8 cellular contexts compared by ENCODE assay signal in the genomic region with DNA sequence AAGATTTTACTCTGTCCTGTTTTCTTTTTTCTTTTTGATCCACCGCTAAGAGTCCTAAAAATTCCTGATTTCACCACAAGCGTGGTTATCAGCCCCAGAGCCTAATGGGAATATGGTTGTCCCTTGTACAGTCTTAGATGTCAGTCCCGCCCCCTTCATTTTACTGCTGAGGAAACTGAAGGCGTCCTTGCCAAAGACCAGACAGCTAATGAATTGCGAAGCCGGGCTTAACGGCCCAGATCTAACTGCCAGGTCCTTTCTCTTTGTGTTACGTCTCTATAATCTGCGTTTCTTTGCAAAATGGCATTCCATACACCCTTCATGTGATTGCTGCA. TPM values are rescaled to one million over a fixed set of nuclear protein-coding genes. Genes with fewer than 3 reads are reported as not detected.
A peak's percentile ranks its signal among the peaks of the same experiment; 100 is the strongest.
DNase-seq lines count a peak whose midpoint lies in the region; ATAC-seq and TF ChIP-seq lines count a peak whose summit lies in the region.

No MANE protein-coding gene starts in this region.

- H3K4me3 ChIP-seq in PC-9: peak overlapping the region; percentile 83
- H3K4me3 ChIP-seq in testis: peak overlapping the region; percentile 90 to 98

- CTCF ChIA-PET in PC-9 (lab: Charles Lee): no interaction called here

- 0 out of 2 replicates have a peak, but pooled peaks cover 18% of the 10 kb centered on the region for H3K36me3 ChIP-seq in PC-9 (ENCODE audit: low read depth)
- H3K36me3 ChIP-seq in testis (ENCODE audit: low read depth, missing control alignments): no peaks in the 10 kb centered on the region

- H3K27ac ChIP-seq in PC-9: peak overlapping the region; percentile 58
- peak overlapping the region; percentile 82 for H3K27ac ChIP-seq in testis

- intact Hi-C loops in PC-9 (cut with micrococcal nuclease; ENCODE audit: unreplicated experiment): loop anchor here (2.0 to 10.0 kb wide), 4 partner anchors 97 to 497 kb away; partner anchors contain the start of genes FAM169A and GCNT4
- intact Hi-C loops in left colon (cut with DNase I, micrococcal nuclease): loop anchor here in 1 of 2 donors (10.0 kb wide), 2 partner anchors 157 to 287 kb away; partner anchors contain the start of gene GCNT4
- intact Hi-C loops in testis (cut with DNase I; ENCODE audit: low total_unique reads): no loop called here

- H3K4me3 Mint-ChIP-seq in chondrocyte (ENCODE audit: unreplicated experiment): peak overlapping the region; percentile 99

- H3K9me3 Mint-ChIP-seq in chondrocyte (ENCODE audit: low read depth): no peaks in the 10 kb centered on the region

- no peaks in the 10 kb centered on the region for H3K9me3 ChIP-seq in PC-9 (ENCODE audit: insufficient read depth, low read depth)
- no peaks in the 10 kb centered on the region for H3K9me3 ChIP-seq in testis

- no peaks in the 10 kb centered on the region for H3K9me2 ChIP-seq in PC-9 (ENCODE audit: insufficient read depth)

- POLR2A ChIA-PET in PC-9 (lab: Charles Lee; ENCODE audit: unreplicated experiment): interaction anchor here (1.0 kb wide), 1 partner anchor 82 kb away, joined by 4 read pairs; the partner anchor contains the start of gene HEXB

- in situ Hi-C loops in GM13976 (cut with MboI; ENCODE audit: low sequenced_read_pairs, unreplicated experiment): no loop called here

- peak overlapping the region; percentile 91 for H2AFZ ChIP-seq in PC-9

- ATAC-seq in HG02870 (IDR thresholded peaks at IDR 0.05; ENCODE audit: unreplicated experiment) (peak; percentile 20), left colon (peak; percentile 67)
- ATAC-seq in activated CD4-positive, CD25-positive, alpha-beta regulatory T cell treated with anti-CD3 and anti-CD28 coated beads, Interleukin-2, amount 50 U/mL, for 24 hours: no peak

- BruUV-seq in PC-9 (replicated peaks; lab: Mats Ljungman, UMichigan): TSS peak; percentile 78

- H3K27me3 ChIP-seq in PC-9 (ENCODE audit: insufficient read depth, low read depth) (no peaks in the 10 kb centered on the region), testis (no peaks in the 10 kb centered on the region)

- peak overlapping the region; percentile 97 for H3K27ac Mint-ChIP-seq in chondrocyte (ENCODE audit: unreplicated experiment)

- TF ChIP-seq CTCF in GM13976 (IDR thresholded peaks at IDR 0.05; ENCODE audit: borderline replicate concordance, control extremely low read depth, extremely low read depth, insufficient read depth, missing control alignments) (no peak), PC-9 (conservative IDR thresholded peaks at IDR 0.05) (no peak), chondrocyte (IDR thresholded peaks at IDR 0.05) (no peak), testis (IDR thresholded peaks at IDR 0.05) (no peak)

- peak; percentile 46 for DNase-seq in AG20443 (ENCODE audit: low spot score)
- peak; percentile 33 for DNase-seq in GM13976 (ENCODE audit: low spot score)
- peak in 1 of 2 experiments; percentile 43 for DNase-seq in PC-9
- DNase-seq in chondrocyte (ENCODE audit: low spot score): no peak
- peak; percentile 34 to 52 for DNase-seq in left colon
- DNase-seq in testis: peak; percentile 61

- 0 to 2% methylated on average over 9 of the region's 9 CpGs for WGBS in testis, 2 donors

- H3K79me2 ChIP-seq in PC-9 (ENCODE audit: low read depth): peaks cover 58% of the 10 kb centered on the region

- TF ChIP-seq POLR2A in testis (IDR thresholded peaks at IDR 0.05): no peak

- peaks cover 36% of the 10 kb centered on the region for H3K4me1 Mint-ChIP-seq in chondrocyte (ENCODE audit: low read depth)

- peaks cover 15% of the 10 kb centered on the region; the same call in 1 of the 2 replicates for H3F3A ChIP-seq in PC-9 (ENCODE audit: insufficient read depth, low read depth)

- no peaks in the 10 kb centered on the region for H3K27me3 Mint-ChIP-seq in chondrocyte (ENCODE audit: low read depth)

- H3K4me1 ChIP-seq in PC-9 (replicated peaks; ENCODE audit: insufficient read depth) (peaks cover 39% of the 10 kb centered on the region), testis (peaks cover 18% of the 10 kb centered on the region)

- H3K4me2 ChIP-seq in PC-9: peak overlapping the region; percentile 83

- no peaks in the 10 kb centered on the region for H4K20me1 ChIP-seq in PC-9 (ENCODE audit: insufficient read depth)

- H3K36me3 Mint-ChIP-seq in chondrocyte (ENCODE audit: low read depth): peaks cover 13% of the 10 kb centered on the region

RNA-seq across cellular contexts. Expression of gene NSA2, which starts 0.5 kb away (rescaled TPM):
- total RNA-seq in PC-9 (2021): 47.3 and 87.1 TPM in 2 replicates
- 37.8 to 52.1 TPM (median 45.5 TPM) in 3 replicates for total RNA-seq in chondrocyte
- 10 to 100 TPM; 65.7 to 66.0 TPM for total RNA-seq in left colon
- 10 to 100 TPM; 62.7 to 81.9 TPM for total RNA-seq in testis
- 59.6 TPM for polyA plus RNA-seq in testis (ENCODE audit: insufficient read depth, low read depth, low replicate concordance)

RNA-seq across cellular contexts. Expression of gene GFM2, which starts 0.6 kb away (rescaled TPM):
- 38.5 and 39.8 TPM in 2 replicates for total RNA-seq in PC-9 (2021)
- 17.0 to 28.5 TPM (median 18.2 TPM) in 3 replicates for total RNA-seq in chondrocyte
- 10 to 100 TPM; 21.8 to 22.1 TPM for total RNA-seq in left colon
- 10 to 100 TPM; 47.8 to 62.0 TPM for total RNA-seq in testis
- polyA plus RNA-seq in testis (ENCODE audit: insufficient read depth, low read depth, low replicate concordance): 35.5 TPM

Comparison
In these comparisons a context has a peak if more than half of its experiments do, and no peak if none do; other contexts are left out.
1. ATAC-seq: peak in HG02870 (single experiment) and left colon (single experiment); none in activated CD4-positive, CD25-positive, alpha-beta regulatory T cell treated with anti-CD3 and anti-CD28 coated beads, Interleukin-2, amount 50 U/mL, for 24 hours (0 of 2).